1 cellular context compared by ENCODE assay signal in the genomic region with DNA sequence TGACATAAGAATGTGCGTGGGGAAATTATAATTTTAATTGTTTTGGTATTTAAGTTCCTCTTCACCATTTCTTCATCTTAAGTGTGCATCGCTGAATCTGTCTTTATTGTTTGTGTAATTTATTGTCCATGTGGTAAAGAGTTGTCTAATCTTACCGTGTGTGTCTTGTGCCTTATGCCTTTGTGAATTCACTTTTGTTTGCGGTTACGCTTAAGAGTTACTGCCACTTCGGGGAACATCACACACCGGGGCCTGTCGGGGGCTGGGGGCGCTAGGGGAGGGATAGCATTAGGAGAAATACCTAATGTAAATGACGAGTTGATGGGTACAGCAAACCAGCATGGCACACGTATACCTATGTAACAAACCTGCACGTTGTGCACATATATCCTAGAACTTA.
TF ChIP-seq lines count a peak whose summit lies in the region.

No MANE protein-coding gene starts in this region.

TF ChIP-seq in K562, 482 proteins besides CTCF, POLR2A, EP300 and RAD21:
- TF ChIP-seq, protein P1, sequence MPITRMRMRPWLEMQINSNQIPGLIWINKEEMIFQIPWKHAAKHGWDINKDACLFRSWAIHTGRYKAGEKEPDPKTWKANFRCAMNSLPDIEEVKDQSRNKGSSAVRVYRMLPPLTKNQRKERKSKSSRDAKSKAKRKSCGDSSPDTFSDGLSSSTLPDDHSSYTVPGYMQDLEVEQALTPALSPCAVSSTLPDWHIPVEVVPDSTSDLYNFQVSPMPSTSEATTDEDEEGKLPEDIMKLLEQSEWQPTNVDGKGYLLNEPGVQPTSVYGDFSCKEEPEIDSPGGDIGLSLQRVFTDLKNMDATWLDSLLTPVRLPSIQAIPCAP (CRISPR knock-in tag; IDR thresholded peaks at IDR 0.05; ENCODE audit: borderline replicate concordance): no peak
- TF ChIP-seq, protein P2, sequence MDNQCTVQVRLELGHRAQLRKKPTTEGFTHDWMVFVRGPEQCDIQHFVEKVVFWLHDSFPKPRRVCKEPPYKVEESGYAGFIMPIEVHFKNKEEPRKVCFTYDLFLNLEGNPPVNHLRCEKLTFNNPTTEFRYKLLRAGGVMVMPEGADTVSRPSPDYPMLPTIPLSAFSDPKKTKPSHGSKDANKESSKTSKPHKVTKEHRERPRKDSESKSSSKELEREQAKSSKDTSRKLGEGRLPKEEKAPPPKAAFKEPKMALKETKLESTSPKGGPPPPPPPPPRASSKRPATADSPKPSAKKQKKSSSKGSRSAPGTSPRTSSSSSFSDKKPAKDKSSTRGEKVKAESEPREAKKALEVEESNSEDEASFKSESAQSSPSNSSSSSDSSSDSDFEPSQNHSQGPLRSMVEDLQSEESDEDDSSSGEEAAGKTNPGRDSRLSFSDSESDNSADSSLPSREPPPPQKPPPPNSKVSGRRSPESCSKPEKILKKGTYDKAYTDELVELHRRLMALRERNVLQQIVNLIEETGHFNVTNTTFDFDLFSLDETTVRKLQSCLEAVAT (IDR thresholded peaks at IDR 0.05): 0 out of 4 replicates have a peak, but pooled peaks of 1 of the 2 experiments have one; percentile 46
- TF ChIP-seq ZNF217 (CRISPR knock-in tag; IDR thresholded peaks at IDR 0.05): no peak
